ENCODE assay signal across 10 cellular contexts in genomic region chr11:7252683-7253213, GRCh38. TPM values are rescaled to one million over a fixed set of nuclear protein-coding genes. Genes with fewer than 3 reads are reported as not detected.
DNase-seq lines count a peak whose midpoint lies in the region; ATAC-seq, FAIRE-seq and TF ChIP-seq lines count a peak whose summit lies in the region.
"Had no signal": no experiment of that assay in that cellular context is flagged by ENCODE, and none has a peak within 500 bp of the region (broad histone marks: within the 10 kb centered on the region; RNA-seq: fewer than 3 reads in every experiment).

No MANE protein-coding gene starts in this region.

- H4K20me1 ChIP-seq in PC-3 (ENCODE audit: low read length): no peaks in the 10 kb centered on the region

- H3K27me3 ChIP-seq in PC-3 (ENCODE audit: low read length) (no peaks in the 10 kb centered on the region), heart right ventricle (peaks cover 4 to 55% (median 34%) of the 10 kb centered on the region in 7 donors), pancreas (no peaks in the 10 kb centered on the region)

- peak overlapping the region; percentile 97 for H3K4me3 ChIP-seq in PC-3 (ENCODE audit: low read length)
- H3K4me3 ChIP-seq in heart right ventricle: peak overlapping the region; percentile 45 to 61 (median 56)
- peak overlapping the region; percentile 67 to 79 (median 75) for H3K4me3 ChIP-seq in pancreas

- FAIRE-seq in pancreas (lab: Jason Lieb, UNC): no peak
- FAIRE-seq: RCC 7860 had no signal

- WGBS in heart right ventricle, 2 donors: 13% methylated on average over 33 of the region's 33 CpGs
- 6% methylated on average over 32 to 33 of the region's 33 CpGs for WGBS in pancreas, 2 donors

- TF ChIP-seq CTCF in PC-3 (conservative IDR thresholded peaks at IDR 0.05; ENCODE audit: low read depth, low read length): no peak
- no peak for TF ChIP-seq CTCF in heart right ventricle (IDR thresholded peaks at IDR 0.05)
- no peak for TF ChIP-seq CTCF in pancreas (IDR thresholded peaks at IDR 0.05)

- peak; percentile 2; the same call in 1 of the 2 replicates for ATAC-seq in PC-3
- peak in 2 of 8 donors; percentile 31 to 48 for ATAC-seq in heart right ventricle
- ATAC-seq in pancreas: peak; percentile 16 to 39 (median 29)

- H3K36me3 ChIP-seq in PC-3 (ENCODE audit: low read depth, low read length) (no peaks in the 10 kb centered on the region), heart right ventricle (no peaks in the 10 kb centered on the region), pancreas (no peaks in the 10 kb centered on the region)

- peak overlapping the region; percentile 67 for H3K9ac ChIP-seq in PC-3 (ENCODE audit: low read length)

- H3K4me2 ChIP-seq in PC-3 (ENCODE audit: low read length): peak overlapping the region; percentile 96

- no peaks in the 10 kb centered on the region for H3K9me3 ChIP-seq in PC-3 (ENCODE audit: low read length)
- H3K9me3 ChIP-seq in heart right ventricle: peaks cover 0 to 12% (median 0%) of the 10 kb centered on the region in 11 donors
- no peaks in the 10 kb centered on the region for H3K9me3 ChIP-seq in pancreas

- H2AFZ ChIP-seq in PC-3 (ENCODE audit: low read length): peak overlapping the region; percentile 94

- POLR2A ChIA-PET in PC-3 (lab: Charles Lee; ENCODE audit: unreplicated experiment): no interaction called here

- no peaks in the 10 kb centered on the region for H3K9me2 ChIP-seq in PC-3 (replicated peaks; ENCODE audit: low read length)

- H3K4me1 ChIP-seq in PC-3 (ENCODE audit: insufficient read depth, low read length): no peaks in the 10 kb centered on the region; the same call in 1 of the 2 replicates
- peaks cover 4 to 13% (median 9%) of the 10 kb centered on the region in 9 donors for H3K4me1 ChIP-seq in heart right ventricle
- no peaks in the 10 kb centered on the region for H3K4me1 ChIP-seq in pancreas

- DNase-seq in D341Med (ENCODE audit: low spot score): peak; percentile 17
- no peak for DNase-seq in PC-3
- peak in 1 of 2 donors; percentile 7 for DNase-seq in heart right ventricle
- peak in 4 of 6 donors; percentile 18 to 72 (median 42) for DNase-seq in pancreas
- DNase-seq in NOMO-1 treated with dmso at 0.1 percent for 144 hours (lab: John Stamatoyannopoulos, UW; ENCODE audit: unreplicated experiment): no peak
- no peak for DNase-seq in NCI-H2171 treated with DMSO at 0.1 percent for 48 hours (lab: John Stamatoyannopoulos, UW)
- DNase-seq in NCI-H446 (lab: John Stamatoyannopoulos, UW): no peak
- DNase-seq in HCEC 1CT: no peak
- DNase-seq: MV-4-11 had no signal

- H3F3A ChIP-seq in PC-3 (ENCODE audit: low read length, unreplicated experiment): no peaks in the 10 kb centered on the region

- intact Hi-C loops in PC-3 (cut with micrococcal nuclease) (no loop called here), heart right ventricle (cut with DNase I) (no loop called here), pancreas (cut with DNase I) (no loop called here)

- BruUV-seq in PC-3 (replicated peaks; lab: Mats Ljungman, UMichigan): no TSS peak

- CTCF ChIA-PET in PC-3 (lab: Charles Lee): no interaction called here

- H3K27ac ChIP-seq in PC-3 (ENCODE audit: low read length): no peak overlapping the region
- no peak overlapping the region for H3K27ac ChIP-seq in heart right ventricle
- H3K27ac ChIP-seq in pancreas: peak overlapping the region in 1 of 4 donors; percentile 10

- 0 out of 2 replicates have a peak, but pooled peaks cover 5% of the 10 kb centered on the region for H3K79me2 ChIP-seq in PC-3 (ENCODE audit: low read length)

RNA-seq across cellular contexts. Expression of gene SYT9, which starts 1.0 kb away (rescaled TPM):
- total RNA-seq in PC-3 (2014; rRNA removed) (6.3 and 7.4 TPM in 2 replicates), heart right ventricle (under 1 TPM in 8 of 10 donors, not detected in 2; 0.07 to 0.66 (median 0.37) TPM), pancreas (1 to 10 TPM in 5 of 6 donors, under 1 TPM in 1; 0.83 to 2.0 (median 1.1) TPM)
- polyA plus RNA-seq in heart right ventricle (under 1 TPM in 1 of 2 donors, not detected in 1; 0.01 TPM), pancreas (under 1 TPM; 0.38 to 0.52 TPM)

Comparison
In these comparisons a context has a peak if more than half of its experiments do, and no peak if none do; other contexts are left out.
1. DNase-seq: peak in D341Med (single experiment) and pancreas (4 of 6); none in PC-3 (single experiment), NOMO-1 treated with dmso at 0.1 percent for 144 hours (single experiment), NCI-H2171 treated with DMSO at 0.1 percent for 48 hours (single experiment), NCI-H446 (0 of 2) and HCEC 1CT (single experiment).
2. Peak in every context shown above with its lines, with median percentiles within 50 percentile points of each other: H3K4me3 ChIP-seq.